Comparison of ENCODE assay signal across 8 cellular contexts in the genomic region with DNA sequence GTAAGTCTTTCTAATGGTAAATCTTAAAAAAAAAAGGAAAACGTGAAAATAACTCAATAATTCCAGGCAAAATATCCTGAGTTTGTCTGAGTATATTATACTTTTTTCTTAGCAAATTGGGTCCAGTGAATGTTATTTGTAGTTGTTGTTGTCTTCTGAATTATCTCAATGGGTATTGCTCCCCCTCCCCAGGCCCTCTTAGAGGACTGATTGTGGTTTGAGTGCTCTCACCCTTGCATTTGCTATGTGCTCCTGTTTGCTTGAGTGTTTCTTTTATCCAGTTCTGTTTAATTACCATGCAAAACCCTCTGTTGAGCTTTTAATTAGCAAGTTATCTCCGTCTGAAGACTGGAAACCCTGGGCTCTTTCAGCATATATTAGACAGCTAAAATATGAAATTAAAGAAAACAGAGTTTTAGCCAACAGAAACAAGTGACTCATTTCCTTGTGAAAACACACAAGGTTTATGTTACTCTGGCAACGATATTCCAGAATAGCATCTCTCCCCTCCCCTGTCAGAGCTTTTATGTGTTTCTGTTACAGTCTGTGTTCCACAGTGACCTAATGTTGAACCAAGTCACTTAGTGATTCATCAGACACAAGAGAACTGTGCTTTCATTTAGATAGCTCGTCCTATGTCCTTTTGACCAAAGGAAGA.
DNase-seq lines count a peak whose midpoint lies in the region; ATAC-seq, FAIRE-seq and TF ChIP-seq lines count a peak whose summit lies in the region.

No MANE protein-coding gene starts in this region.

- CTCF ChIA-PET in A549 (lab: Yijun Ruan, JAX), result interaction anchor here (1.1 to 1.3 kb wide), 2 partner anchors 118 to 304 kb away, joined by 3 read pairs; no protein-coding TSS in a partner anchor
- CTCF ChIA-PET in Caco-2 (lab: Charles Lee), result no interaction called here

- H3K4me1 ChIP-seq in A549 (peaks cover 24% of the 10 kb centered on the region), Caco-2 (no peaks in the 10 kb centered on the region)

- intact Hi-C loops in Caco-2 (cut with micrococcal nuclease; ENCODE audit: unreplicated experiment), result no loop called here

- no peak for TF ChIP-seq POLR2A in A549 (IDR thresholded peaks at IDR 0.05; ENCODE audit: low read length)
- no peak for TF ChIP-seq POLR2A in GM18505 (IDR thresholded peaks at IDR 0.05; ENCODE audit: borderline replicate concordance, extremely low read depth, insufficient read depth, insufficient read length)

- H3K4me2 ChIP-seq in A549, result peak overlapping the region; percentile 73

- peak overlapping the region; percentile 81 to 84 for H3K27ac ChIP-seq in A549

- TF ChIP-seq RAD21 in A549 (conservative IDR thresholded peaks at IDR 0.05 in 1 of 2, IDR thresholded peaks at IDR 0.05 in 1 of 2), result peak; percentile 24 to 56; a peak in 4 of 5 replicates

- H3K4me1 Mint-ChIP-seq in neural crest cell, result peaks cover 30% of the 10 kb centered on the region
- no peaks in the 10 kb centered on the region for H3K4me1 Mint-ChIP-seq in Caco-2 (ENCODE audit: low read depth, unreplicated experiment)

- peak; percentile 54 to 93 for DNase-seq in A549 (ENCODE audit: low read depth in 1 of 2, low spot score in 1 of 2)
- DNase-seq in epithelial cell of esophagus (ENCODE audit: low read depth), result peak; percentile 86
- DNase-seq in neural crest cell (ENCODE audit: low read depth, low spot score), result no peak
- DNase-seq in Caco-2, result no peak

- H3K9me3 ChIP-seq in A549, result no peaks in the 10 kb centered on the region
- no peaks in the 10 kb centered on the region for H3K9me3 ChIP-seq in Caco-2

- BruUV-seq in Caco-2 (replicated peaks; lab: Mats Ljungman, UMichigan), result no TSS peak

- TF ChIP-seq CTCF in A549 (IDR thresholded peaks at IDR 0.05) (no peak), epithelial cell of esophagus (IDR thresholded peaks at IDR 0.05; ENCODE audit: insufficient read depth, low read depth, low read length, missing control alignments) (no peak), neural crest cell (conservative IDR thresholded peaks at IDR 0.05) (no peak), Caco-2 (IDR thresholded peaks at IDR 0.05; ENCODE audit: insufficient read depth in 1 of 2, low read depth in 1 of 2, low read length in 1 of 2, severe bottlenecking in 1 of 2, unreplicated experiment in 1 of 2) (no peak)

- no peaks in the 10 kb centered on the region for H3K36me3 ChIP-seq in Caco-2 (ENCODE audit: control insufficient read depth, insufficient read depth, low read length)

- H3K36me3 Mint-ChIP-seq in neural crest cell (ENCODE audit: low read depth), result no peaks in the 10 kb centered on the region
- no peaks in the 10 kb centered on the region for H3K36me3 Mint-ChIP-seq in Caco-2 (ENCODE audit: insufficient read depth, unreplicated experiment)

- POLR2A ChIA-PET in A549 (lab: Yijun Ruan, JAX), result interaction anchor here (1.1 kb wide), 1 partner anchor 83 kb away, joined by 5 read pairs; no protein-coding TSS in a partner anchor
- POLR2A ChIA-PET in Caco-2 (lab: Charles Lee), result no interaction called here

- H3K9me3 Mint-ChIP-seq in neural crest cell (no peaks in the 10 kb centered on the region), Caco-2 (ENCODE audit: unreplicated experiment) (no peaks in the 10 kb centered on the region)

- TF ChIP-seq EP300 in A549 (IDR thresholded peaks at IDR 0.05), result no peak

- no peaks in the 10 kb centered on the region for H3K27me3 Mint-ChIP-seq in neural crest cell (ENCODE audit: low read depth)
- no peaks in the 10 kb centered on the region for H3K27me3 Mint-ChIP-seq in Caco-2 (ENCODE audit: insufficient read depth, unreplicated experiment)

- FAIRE-seq in A549 (lab: Jason Lieb, UNC), result peak; percentile 91

- no peaks in the 10 kb centered on the region for H3K27me3 ChIP-seq in Caco-2 (replicated peaks; ENCODE audit: control insufficient read depth, insufficient read depth, low read length)

- WGBS in A549 (ENCODE audit: missing lambda C conversion rate), result 9% methylated on average over 4 of the region's 4 CpGs

- ATAC-seq in A549 (peak; percentile 99), GM18505 (IDR thresholded peaks at IDR 0.05; ENCODE audit: unreplicated experiment) (peak; percentile 85), HG03280 (IDR thresholded peaks at IDR 0.05; ENCODE audit: unreplicated experiment) (peak; percentile 85), HG03039 (IDR thresholded peaks at IDR 0.05; ENCODE audit: unreplicated experiment) (no peak)

- H3K4me3 Mint-ChIP-seq in neural crest cell (no peak overlapping the region), Caco-2 (ENCODE audit: unreplicated experiment) (no peak overlapping the region)

- H3K27ac Mint-ChIP-seq in neural crest cell (ENCODE audit: unreplicated experiment) (peak overlapping the region; percentile 9), Caco-2 (ENCODE audit: unreplicated experiment) (no peak overlapping the region)

- H3K4me3 ChIP-seq in A549 (no peak overlapping the region; the same call in 2 of the 3 replicates), epithelial cell of esophagus (ENCODE audit: low read length) (no peak overlapping the region), Caco-2 (ENCODE audit: low read depth, low read length) (no peak overlapping the region)

TF ChIP-seq in A549, 52 proteins besides CTCF, POLR2A, EP300 and RAD21 (continues in another document):
- TF ChIP-seq FOSB (CRISPR knock-in tag; IDR thresholded peaks at IDR 0.05) (no peak), HOXA7 (CRISPR knock-in tag; IDR thresholded peaks at IDR 0.05) (no peak), EHMT2 (IDR thresholded peaks at IDR 0.05; ENCODE audit: low read depth) (no peak), HOXB5 (CRISPR knock-in tag; IDR thresholded peaks at IDR 0.05) (no peak), FOSL2 (IDR thresholded peaks at IDR 0.05) (peak; percentile 85), FOSL2 (CRISPR knock-in tag; IDR thresholded peaks at IDR 0.05) (peak; percentile 90), CEBPB (IDR thresholded peaks at IDR 0.05) (peak in 1 of 2 experiments; percentile 44; a peak in 1 of 4 replicates), TFCP2L1 (CRISPR knock-in tag; IDR thresholded peaks at IDR 0.05) (no peak), JUNB (IDR thresholded peaks at IDR 0.05) (peak; percentile 91), ESRRA (IDR thresholded peaks at IDR 0.05; ENCODE audit: borderline replicate concordance, low read length) (no peak)
- TF ChIP-seq, protein P1, sequence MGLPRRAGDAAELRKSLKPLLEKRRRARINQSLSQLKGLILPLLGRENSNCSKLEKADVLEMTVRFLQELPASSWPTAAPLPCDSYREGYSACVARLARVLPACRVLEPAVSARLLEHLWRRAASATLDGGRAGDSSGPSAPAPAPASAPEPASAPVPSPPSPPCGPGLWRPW (IDR thresholded peaks at IDR 0.05), result no peak
- TF ChIP-seq, protein P2, sequence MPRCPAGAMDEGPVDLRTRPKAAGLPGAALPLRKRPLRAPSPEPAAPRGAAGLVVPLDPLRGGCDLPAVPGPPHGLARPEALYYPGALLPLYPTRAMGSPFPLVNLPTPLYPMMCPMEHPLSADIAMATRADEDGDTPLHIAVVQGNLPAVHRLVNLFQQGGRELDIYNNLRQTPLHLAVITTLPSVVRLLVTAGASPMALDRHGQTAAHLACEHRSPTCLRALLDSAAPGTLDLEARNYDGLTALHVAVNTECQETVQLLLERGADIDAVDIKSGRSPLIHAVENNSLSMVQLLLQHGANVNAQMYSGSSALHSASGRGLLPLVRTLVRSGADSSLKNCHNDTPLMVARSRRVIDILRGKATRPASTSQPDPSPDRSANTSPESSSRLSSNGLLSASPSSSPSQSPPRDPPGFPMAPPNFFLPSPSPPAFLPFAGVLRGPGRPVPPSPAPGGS (IDR thresholded peaks at IDR 0.05), result 0 out of 3 replicates have a peak, but pooled peaks have one; percentile 53

TF ChIP-seq in PFSK-1, 5 proteins besides CTCF, POLR2A, EP300 and RAD21:
- TF ChIP-seq TAF1 (IDR thresholded peaks at IDR 0.05; ENCODE audit: borderline replicate concordance, insufficient read depth, low read length) (peak; percentile 75; the same call in 1 of the 2 replicates), SIN3A (IDR thresholded peaks at IDR 0.05; ENCODE audit: borderline replicate concordance, insufficient read depth, low read length) (0 out of 2 replicates have a peak, but pooled peaks have one; percentile 66)
- TF ChIP-seq, protein P3, sequence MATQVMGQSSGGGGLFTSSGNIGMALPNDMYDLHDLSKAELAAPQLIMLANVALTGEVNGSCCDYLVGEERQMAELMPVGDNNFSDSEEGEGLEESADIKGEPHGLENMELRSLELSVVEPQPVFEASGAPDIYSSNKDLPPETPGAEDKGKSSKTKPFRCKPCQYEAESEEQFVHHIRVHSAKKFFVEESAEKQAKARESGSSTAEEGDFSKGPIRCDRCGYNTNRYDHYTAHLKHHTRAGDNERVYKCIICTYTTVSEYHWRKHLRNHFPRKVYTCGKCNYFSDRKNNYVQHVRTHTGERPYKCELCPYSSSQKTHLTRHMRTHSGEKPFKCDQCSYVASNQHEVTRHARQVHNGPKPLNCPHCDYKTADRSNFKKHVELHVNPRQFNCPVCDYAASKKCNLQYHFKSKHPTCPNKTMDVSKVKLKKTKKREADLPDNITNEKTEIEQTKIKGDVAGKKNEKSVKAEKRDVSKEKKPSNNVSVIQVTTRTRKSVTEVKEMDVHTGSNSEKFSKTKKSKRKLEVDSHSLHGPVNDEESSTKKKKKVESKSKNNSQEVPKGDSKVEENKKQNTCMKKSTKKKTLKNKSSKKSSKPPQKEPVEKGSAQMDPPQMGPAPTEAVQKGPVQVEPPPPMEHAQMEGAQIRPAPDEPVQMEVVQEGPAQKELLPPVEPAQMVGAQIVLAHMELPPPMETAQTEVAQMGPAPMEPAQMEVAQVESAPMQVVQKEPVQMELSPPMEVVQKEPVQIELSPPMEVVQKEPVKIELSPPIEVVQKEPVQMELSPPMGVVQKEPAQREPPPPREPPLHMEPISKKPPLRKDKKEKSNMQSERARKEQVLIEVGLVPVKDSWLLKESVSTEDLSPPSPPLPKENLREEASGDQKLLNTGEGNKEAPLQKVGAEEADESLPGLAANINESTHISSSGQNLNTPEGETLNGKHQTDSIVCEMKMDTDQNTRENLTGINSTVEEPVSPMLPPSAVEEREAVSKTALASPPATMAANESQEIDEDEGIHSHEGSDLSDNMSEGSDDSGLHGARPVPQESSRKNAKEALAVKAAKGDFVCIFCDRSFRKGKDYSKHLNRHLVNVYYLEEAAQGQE (IDR thresholded peaks at IDR 0.05; ENCODE audit: insufficient read depth in 1 of 2, low read depth in 2 of 2, low read length in 2 of 2), result no peak

Comparison
In these comparisons a context has a peak if more than half of its experiments do, and no peak if none do; other contexts are left out.
1. DNase-seq: peak in A549 (2 of 2) and epithelial cell of esophagus (single experiment); none in neural crest cell (single experiment) and Caco-2 (0 of 2).